ENCODE assay signal across 32 cellular contexts in genomic region chr4:76726631-76727030, GRCh38.
"Had no signal": no experiment of that assay in that cellular context is flagged by ENCODE, and none has a peak within 500 bp of the region (broad histone marks: within the 10 kb centered on the region; RNA-seq: fewer than 3 reads in every experiment).

No MANE protein-coding gene starts in this region.

- H3K9me3 ChIP-seq: Peyer's patch, SJSA1 had no signal

- H3K4me3 Mint-ChIP-seq: activated B cell treated with CpG ODN at 0.5 μM for 24 hours; activated CD4-positive, alpha-beta memory T cell treated with anti-CD3 and anti-CD28 coated beads for 36 hours; activated naive CD4-positive, alpha-beta T cell treated with anti-CD3 and anti-CD28 coated beads, Interleukin-2, amount 10 ng/mL, durations not matched to agents 7 days and 5 days; activated naive CD8-positive, alpha-beta T cell; activated naive CD8-positive, alpha-beta T cell treated with anti-CD3 and anti-CD28 coated beads, Interleukin-2, amount 50 U/mL, for 24 hours; activated T-cell treated with anti-CD3 and anti-CD28 coated beads, Interleukin-2, amount 50 U/mL, for 4 hours; brain had no signal

- H3K4me3 ChIP-seq: Peyer's patch, SJSA1 had no signal

- H3K4me1 ChIP-seq: Peyer's patch had no signal

- H3K9me3 Mint-ChIP-seq: activated CD4-positive, alpha-beta memory T cell treated with anti-CD3 and anti-CD28 coated beads for 36 hours; activated naive CD4-positive, alpha-beta T cell treated with anti-CD3 and anti-CD28 coated beads, Interleukin-2, amount 10 ng/mL, durations not matched to agents 7 days and 5 days; activated naive CD8-positive, alpha-beta T cell treated with anti-CD3 and anti-CD28 coated beads, Interleukin-2, amount 50 U/mL, for 24 hours; activated T-cell treated with anti-CD3 and anti-CD28 coated beads, Interleukin-2, amount 50 U/mL, for 4 hours; brain had no signal

- H3K27ac ChIP-seq: Peyer's patch, SJSA1 had no signal

- H3K27ac Mint-ChIP-seq: activated B cell treated with CpG ODN at 0.5 μM for 24 hours; activated CD4-positive, alpha-beta memory T cell treated with anti-CD3 and anti-CD28 coated beads for 36 hours; activated naive CD4-positive, alpha-beta T cell treated with anti-CD3 and anti-CD28 coated beads, Interleukin-2, amount 10 ng/mL, durations not matched to agents 7 days and 5 days; activated naive CD8-positive, alpha-beta T cell; activated naive CD8-positive, alpha-beta T cell treated with anti-CD3 and anti-CD28 coated beads, Interleukin-2, amount 50 U/mL, for 24 hours had no signal

- H3K36me3 ChIP-seq: SJSA1 had no signal

- DNase-seq: activated B cell treated with CpG ODN at 0.5 μM for 24 hours; activated CD4-positive, alpha-beta memory T cell treated with anti-CD3 and anti-CD28 coated beads for 36 hours; activated CD4-positive, alpha-beta T cell treated with anti-CD3 and anti-CD28 coated beads for 4 hours; activated CD4-positive, alpha-beta T cell treated with anti-CD3 and anti-CD28 coated beads, Interleukin-2, amount 50 U/mL, for 1 hour; activated CD4-positive, CD25-positive, alpha-beta regulatory T cell treated with anti-CD3 and anti-CD28 coated beads, Interleukin-2, amount 50 U/mL, for 72 hours; activated CD8-positive, alpha-beta memory T cell treated with anti-CD3 and anti-CD28 coated beads, Interleukin-2, amount 50 U/mL, for 4 hours; activated effector memory CD4-positive, alpha-beta T cell treated with Interleukin-2 at 50 U/mL for 16 hours; activated naive CD4-positive, alpha-beta T cell treated with anti-CD3 and anti-CD28 coated beads, Interleukin-2, amount 10 ng/mL, durations not matched to agents 7 days and 5 days; activated naive CD8-positive, alpha-beta T cell treated with anti-CD3 and anti-CD28 coated beads, Interleukin-2, amount 50 U/mL, for 24 hours; activated T-cell treated with anti-CD3 and anti-CD28 coated beads for 4 hours; activated T-cell treated with anti-CD3 and anti-CD28 coated beads, Interleukin-2, amount 50 U/mL, for 4 hours; anterior cingulate cortex; central memory CD4-positive, alpha-beta T cell; MM.1S; MV-4-11; NCI-H1092; NCI-H1436 treated with DMSO at 0.1 percent for 48 hours; NCI-H1694 treated with DMSO at 0.1 percent for 48 hours; NCI-H2029; NCI-H345; NCI-H524 treated with DMSO at 0.1 percent for 48 hours; PC-3; Peyer's patch; RPMI8226; SHP77 treated with DMSO at 0.1 percent for 48 hours; SW 1271; T-helper 1 cell; T-helper 2 cell; T-helper 9 cell had no signal

- ATAC-seq: activated naive CD8-positive, alpha-beta T cell treated with anti-CD3 and anti-CD28 coated beads, Interleukin-2, amount 50 U/mL, for 24 hours; activated T-cell treated with anti-CD3 and anti-CD28 coated beads, Interleukin-2, amount 50 U/mL, for 4 hours; PC-3 had no signal

- H3K36me3 Mint-ChIP-seq: activated CD4-positive, alpha-beta memory T cell treated with anti-CD3 and anti-CD28 coated beads for 36 hours; activated naive CD4-positive, alpha-beta T cell treated with anti-CD3 and anti-CD28 coated beads, Interleukin-2, amount 10 ng/mL, durations not matched to agents 7 days and 5 days; activated naive CD8-positive, alpha-beta T cell had no signal

- H3K4me1 Mint-ChIP-seq: activated B cell treated with CpG ODN at 0.5 μM for 24 hours; activated naive CD4-positive, alpha-beta T cell treated with anti-CD3 and anti-CD28 coated beads, Interleukin-2, amount 10 ng/mL, durations not matched to agents 7 days and 5 days had no signal

- H3K27me3 ChIP-seq: Peyer's patch, SJSA1 had no signal
